20 cellular contexts compared by ENCODE assay signal in genomic region chr16:78461496-78461938, GRCh38.
DNase-seq lines count a peak whose midpoint lies in the region; ATAC-seq, FAIRE-seq and TF ChIP-seq lines count a peak whose summit lies in the region.
"Had no signal": no experiment of that assay in that cellular context is flagged by ENCODE, and none has a peak within 500 bp of the region (broad histone marks: within the 10 kb centered on the region; RNA-seq: fewer than 3 reads in every experiment).

No MANE protein-coding gene starts in this region.

- no peaks in the 10 kb centered on the region for H3K27me3 Mint-ChIP-seq in astrocyte (ENCODE audit: low read depth, unreplicated experiment)
- H3K27me3 Mint-ChIP-seq: activated CD4-positive, alpha-beta memory T cell treated with anti-CD3 and anti-CD28 coated beads, Interleukin-2, amount 10 ng/mL, durations not matched to agents 7 days and 5 days had no signal

- H3K27ac ChIP-seq in astrocyte (ENCODE audit: low read depth, low read length): no peak overlapping the region
- H3K27ac ChIP-seq: ascending aorta, C4-2B, SJSA1, upper lobe of right lung had no signal

- H3K9me3 ChIP-seq in astrocyte (ENCODE audit: insufficient read depth, low read depth, low read length): no peaks in the 10 kb centered on the region
- H3K9me3 ChIP-seq: ascending aorta, upper lobe of right lung had no signal

- H3K9me3 Mint-ChIP-seq in astrocyte (ENCODE audit: unreplicated experiment): peaks cover 4% of the 10 kb centered on the region
- H3K9me3 Mint-ChIP-seq: activated CD4-positive, alpha-beta memory T cell treated with anti-CD3 and anti-CD28 coated beads, Interleukin-2, amount 10 ng/mL, durations not matched to agents 7 days and 5 days; activated T-helper 2 cell treated with anti-CD3 and anti-CD28 coated beads, Interferon-gamma antibody, Interleukin-2, Interleukin-4, amounts not matched to agents 10 μg/mL and 5 μg/mL and 100 μg/mL, durations not matched to agents 14 hours and 24 hours and 36 hours had no signal

- no peak for TF ChIP-seq POLR2A in NB4 (IDR thresholded peaks at IDR 0.05; ENCODE audit: extremely low read depth, insufficient read length)

- H3K9ac ChIP-seq in astrocyte (ENCODE audit: low read length): no peak overlapping the region

- ATAC-seq in HG02840 (IDR thresholded peaks at IDR 0.05; ENCODE audit: low FRiP score, unreplicated experiment): no peak
- ATAC-seq: GM12878, upper lobe of right lung had no signal

- H3K4me3 Mint-ChIP-seq in astrocyte (ENCODE audit: unreplicated experiment): no peak overlapping the region
- H3K4me3 Mint-ChIP-seq: activated CD4-positive, alpha-beta memory T cell treated with anti-CD3 and anti-CD28 coated beads, Interleukin-2, amount 10 ng/mL, durations not matched to agents 7 days and 5 days had no signal

- peaks cover 13% of the 10 kb centered on the region for H3K4me1 Mint-ChIP-seq in astrocyte (ENCODE audit: low read depth, unreplicated experiment)
- H3K4me1 Mint-ChIP-seq: activated CD4-positive, alpha-beta memory T cell treated with anti-CD3 and anti-CD28 coated beads, Interleukin-2, amount 10 ng/mL, durations not matched to agents 7 days and 5 days had no signal

- H3K4me1 ChIP-seq in astrocyte (ENCODE audit: insufficient read depth, low read length): no peaks in the 10 kb centered on the region
- H3K4me1 ChIP-seq: upper lobe of right lung had no signal

- FAIRE-seq in astrocyte (lab: Jason Lieb, UNC): no peak
- FAIRE-seq: GM12878, islet of Langerhans had no signal

- H3K36me3 ChIP-seq in astrocyte (ENCODE audit: insufficient read depth, low read length): no peaks in the 10 kb centered on the region
- H3K36me3 ChIP-seq: ascending aorta, SJSA1, upper lobe of right lung had no signal

- H3K36me3 Mint-ChIP-seq in astrocyte (ENCODE audit: low read depth, unreplicated experiment): no peaks in the 10 kb centered on the region

- H3K4me2 ChIP-seq in astrocyte (ENCODE audit: low read length): peak overlapping the region; percentile 20

- H2AFZ ChIP-seq in astrocyte (ENCODE audit: low read depth, low read length): no peak overlapping the region

- H3K79me2 ChIP-seq in astrocyte (ENCODE audit: insufficient read depth, low read length): no peaks in the 10 kb centered on the region

- no peak overlapping the region for H3K27ac Mint-ChIP-seq in astrocyte (ENCODE audit: unreplicated experiment)
- H3K27ac Mint-ChIP-seq: activated CD4-positive, alpha-beta memory T cell treated with anti-CD3 and anti-CD28 coated beads, Interleukin-2, amount 10 ng/mL, durations not matched to agents 7 days and 5 days; activated T-helper 2 cell treated with anti-CD3 and anti-CD28 coated beads, Interferon-gamma antibody, Interleukin-2, Interleukin-4, amounts not matched to agents 10 μg/mL and 5 μg/mL and 100 μg/mL, durations not matched to agents 14 hours and 24 hours and 36 hours had no signal

- TF ChIP-seq CTCF in NB4 (IDR thresholded peaks at IDR 0.05; ENCODE audit: low read depth, low read length) (no peak), astrocyte (IDR thresholded peaks at IDR 0.05; ENCODE audit: insufficient read depth, low read depth, low read length) (no peak)

- H4K20me1 ChIP-seq in astrocyte (ENCODE audit: insufficient read depth, low read length): no peaks in the 10 kb centered on the region

- H3K4me3 ChIP-seq in NB4 (ENCODE audit: low read depth, low read length): no peak overlapping the region
- H3K4me3 ChIP-seq in astrocyte (ENCODE audit: insufficient read depth, low read depth, low read length): no peak overlapping the region
- H3K4me3 ChIP-seq: GM12878, SJSA1, upper lobe of right lung had no signal

- DNase-seq in NB4 (ENCODE audit: low read depth) (peak; percentile 8), astrocyte (ENCODE audit: low read depth) (peak; percentile 1), kidney glomerular epithelial cell (lab: John Stamatoyannopoulos, UW) (peak; percentile 78), smooth muscle cell of the brain vasculature (ENCODE audit: low read depth, low spot score) (peak; percentile 17), NCI-H82 (lab: John Stamatoyannopoulos, UW) (no peak)
- DNase-seq in activated naive CD4-positive, alpha-beta T cell treated with anti-CD3 and anti-CD28 coated beads, Interleukin-2, amount 50 U/mL, for 16 hours: no peak
- DNase-seq: activated CD4-positive, alpha-beta memory T cell treated with anti-CD3 and anti-CD28 coated beads, Interleukin-2, amount 10 ng/mL, durations not matched to agents 7 days and 5 days; effector CD4-positive, alpha-beta T cell; Karpas-422; NCI-H2081 treated with DMSO at 0.1 percent for 48 hours; stimulated activated CD4-positive, alpha-beta T cell treated with anti-CD3 and anti-CD28 coated beads, Interleukin-2, amount 100 ng/mL, for 24 hours; stimulated activated CD8-positive, alpha-beta memory T cell treated with anti-CD3 and anti-CD28 coated beads, Interleukin-4, amount 100 ng/mL, for 48 hours; upper lobe of right lung had no signal

- H3K27me3 ChIP-seq in astrocyte (ENCODE audit: insufficient read depth, low read length): no peaks in the 10 kb centered on the region
- H3K27me3 ChIP-seq: ascending aorta, SJSA1, upper lobe of right lung had no signal

Comparison
In these comparisons a context has a peak if more than half of its experiments do, and no peak if none do; other contexts are left out.
1. DNase-seq: peak in NB4 (single experiment), astrocyte (single experiment), kidney glomerular epithelial cell (single experiment) and smooth muscle cell of the brain vasculature (single experiment); none in activated naive CD4-positive, alpha-beta T cell treated with anti-CD3 and anti-CD28 coated beads, Interleukin-2, amount 50 U/mL, for 16 hours (single experiment) and NCI-H82 (single experiment).